ENCODE assay signal across 8 cellular contexts in the genomic region with DNA sequence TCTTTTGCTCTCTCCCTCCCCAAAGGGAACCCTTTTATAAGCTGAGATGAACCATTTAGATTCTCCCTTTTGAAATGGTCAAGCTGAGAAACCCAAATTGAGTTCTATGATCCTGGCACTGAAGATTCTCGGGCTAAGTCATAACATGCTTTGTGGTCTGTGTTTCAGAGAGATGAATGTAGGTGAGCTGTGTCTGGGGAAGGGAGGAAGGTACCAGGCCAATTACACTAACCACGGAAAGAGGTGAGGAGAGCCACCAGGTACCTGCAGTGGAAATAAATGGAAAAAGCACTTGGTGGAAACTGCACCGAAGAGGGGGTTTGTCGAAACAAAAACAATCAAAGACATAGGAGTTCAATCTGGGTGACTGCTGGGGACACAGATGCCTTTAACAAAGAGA. TPM values are rescaled to one million over a fixed set of nuclear protein-coding genes. Genes with fewer than 3 reads are reported as not detected.
DNase-seq lines count a peak whose midpoint lies in the region; ATAC-seq and TF ChIP-seq lines count a peak whose summit lies in the region.

No MANE protein-coding gene starts in this region.

- no peaks in the 10 kb centered on the region for H3F3A ChIP-seq in PC-3 (ENCODE audit: low read length, unreplicated experiment)

- H3K9ac ChIP-seq in PC-3 (ENCODE audit: low read length), result no peak overlapping the region

- H3K27me3 ChIP-seq in PC-3 (ENCODE audit: low read length) (no peaks in the 10 kb centered on the region), thyroid gland (no peaks in the 10 kb centered on the region)
- no peaks in the 10 kb centered on the region for H3K27me3 ChIP-seq in effector memory CD4-positive, alpha-beta T cell (replicated peaks; ENCODE audit: control insufficient read depth, insufficient read depth, low read length, poor library complexity, severe bottlenecking)

- H3K9me2 ChIP-seq in PC-3 (replicated peaks; ENCODE audit: low read length), result no peaks in the 10 kb centered on the region

- H3K4me1 ChIP-seq in PC-3 (ENCODE audit: insufficient read depth, low read length), result peaks cover 33% of the 10 kb centered on the region
- peaks cover 33 to 39% of the 10 kb centered on the region in 2 donors for H3K4me1 ChIP-seq in thyroid gland
- peaks cover 25% of the 10 kb centered on the region for H3K4me1 ChIP-seq in effector memory CD4-positive, alpha-beta T cell (ENCODE audit: control insufficient read depth, insufficient read depth, low read length, poor library complexity, severe bottlenecking)

- in situ Hi-C loops in G401 (cut with HindIII; ENCODE audit: low sequenced_read_pairs), result no loop called here

- no peak for TF ChIP-seq POLR2A in thyroid gland (IDR thresholded peaks at IDR 0.05)

- H3K4me3 Mint-ChIP-seq in activated CD4-positive, alpha-beta T cell treated with anti-CD3 and anti-CD28 coated beads, Interleukin-2, amount 10 ng/mL, durations not matched to agents 24 days and 14 days, result peak overlapping the region; percentile 51
- peak overlapping the region; percentile 27 to 97 (median 72) for H3K4me3 Mint-ChIP-seq in immature natural killer cell

- peaks cover 40% of the 10 kb centered on the region for H3K79me2 ChIP-seq in PC-3 (ENCODE audit: low read length)

- CTCF ChIA-PET in PC-3 (lab: Charles Lee), result no interaction called here

- peak overlapping the region; percentile 90; the same call in 1 of the 2 replicates for H3K4me3 ChIP-seq in PC-3 (ENCODE audit: low read length)
- H3K4me3 ChIP-seq in thyroid gland (replicated peaks in 1 of 3), result no peak overlapping the region
- no peak overlapping the region for H3K4me3 ChIP-seq in effector memory CD4-positive, alpha-beta T cell (ENCODE audit: insufficient read depth, low read depth, low read length, poor library complexity, severe bottlenecking)

- H3K36me3 ChIP-seq in PC-3 (ENCODE audit: low read depth, low read length), result peaks cover 16% of the 10 kb centered on the region
- H3K36me3 ChIP-seq in thyroid gland, result no peaks in the 10 kb centered on the region
- peaks cover 5% of the 10 kb centered on the region for H3K36me3 ChIP-seq in effector memory CD4-positive, alpha-beta T cell (ENCODE audit: control insufficient read depth, insufficient read depth, low read length)

- intact Hi-C loops in activated CD4-positive, alpha-beta T cell treated with anti-CD3 and anti-CD28 coated beads, Interleukin-2, amount 10 ng/mL, durations not matched to agents 24 days and 14 days (cut with micrococcal nuclease), result loop anchor here (5.0 kb wide), 5 partner anchors 74 to 1086 kb away; a partner anchor contains a TSS
- intact Hi-C loops in PC-3 (cut with micrococcal nuclease), result loop anchor here (5.0 kb wide), 1 partner anchor 194 kb away; no protein-coding TSS in a partner anchor
- intact Hi-C loops in thyroid gland (cut with DNase I), result no loop called here

- DNase-seq in activated CD4-positive, alpha-beta T cell treated with anti-CD3 and anti-CD28 coated beads, Interleukin-2, amount 10 ng/mL, durations not matched to agents 24 days and 14 days, result peak; percentile 75
- DNase-seq in activated CD4-positive, alpha-beta T cell treated with anti-CD3 and anti-CD28 coated beads, Interleukin-2, amount 50 U/mL, for 4 hours, result no peak
- DNase-seq in PC-3 (no peak), immature natural killer cell (no peak), thyroid gland (no peak), G401 (ENCODE audit: low spot score) (no peak)
- no peak for DNase-seq in effector memory CD4-positive, alpha-beta T cell

- peak overlapping the region; percentile 70 for H3K27ac Mint-ChIP-seq in activated CD4-positive, alpha-beta T cell treated with anti-CD3 and anti-CD28 coated beads, Interleukin-2, amount 10 ng/mL, durations not matched to agents 24 days and 14 days
- H3K27ac Mint-ChIP-seq in immature natural killer cell, result peak overlapping the region; percentile 45 to 96 (median 82)

- no peaks in the 10 kb centered on the region for H3K9me3 ChIP-seq in PC-3 (ENCODE audit: low read length)
- H3K9me3 ChIP-seq in thyroid gland, result no peaks in the 10 kb centered on the region
- no peaks in the 10 kb centered on the region for H3K9me3 ChIP-seq in effector memory CD4-positive, alpha-beta T cell (ENCODE audit: control insufficient read depth, low read length)

- peaks cover 7% of the 10 kb centered on the region; the same call in 1 of the 2 replicates for H4K20me1 ChIP-seq in PC-3 (ENCODE audit: low read length)

- H3K36me3 Mint-ChIP-seq in activated CD4-positive, alpha-beta T cell treated with anti-CD3 and anti-CD28 coated beads, Interleukin-2, amount 10 ng/mL, durations not matched to agents 24 days and 14 days (ENCODE audit: low read depth), result peaks cover 23% of the 10 kb centered on the region
- H3K36me3 Mint-ChIP-seq in immature natural killer cell, result peaks cover 0 to 9% (median 6%) of the 10 kb centered on the region in 3 donors

- no TSS peak for BruUV-seq in PC-3 (replicated peaks; lab: Mats Ljungman, UMichigan)

- POLR2A ChIA-PET in PC-3 (lab: Charles Lee; ENCODE audit: unreplicated experiment), result no interaction called here

- H3K27me3 Mint-ChIP-seq in activated CD4-positive, alpha-beta T cell treated with anti-CD3 and anti-CD28 coated beads, Interleukin-2, amount 10 ng/mL, durations not matched to agents 24 days and 14 days, result no peaks in the 10 kb centered on the region
- H3K27me3 Mint-ChIP-seq in immature natural killer cell (ENCODE audit: low read depth in 3 of 3), result peaks cover 6 to 19% (median 10%) of the 10 kb centered on the region in 3 donors

- no peak overlapping the region for H2AFZ ChIP-seq in PC-3 (ENCODE audit: low read length)

- ATAC-seq in PC-3 (no peak), HG03108 (IDR thresholded peaks at IDR 0.05; ENCODE audit: unreplicated experiment) (no peak)

- TF ChIP-seq CTCF in PC-3 (conservative IDR thresholded peaks at IDR 0.05; ENCODE audit: low read depth, low read length) (no peak), thyroid gland (IDR thresholded peaks at IDR 0.05) (no peak)

- H3K27ac ChIP-seq in PC-3 (ENCODE audit: low read length) (no peak overlapping the region), thyroid gland (peak overlapping the region; percentile 76 to 87 (median 86))
- H3K27ac ChIP-seq in effector memory CD4-positive, alpha-beta T cell (ENCODE audit: insufficient read depth, low read length, poor library complexity, severe bottlenecking), result no peak overlapping the region

- H3K4me2 ChIP-seq in PC-3 (ENCODE audit: low read length), result peak overlapping the region; percentile 78; the same call in 1 of the 2 replicates

- WGBS in thyroid gland, 2 donors, result 85% methylated on average over 4 of the region's 4 CpGs

- H3K9me3 Mint-ChIP-seq in activated CD4-positive, alpha-beta T cell treated with anti-CD3 and anti-CD28 coated beads, Interleukin-2, amount 10 ng/mL, durations not matched to agents 24 days and 14 days, result no peaks in the 10 kb centered on the region
- H3K9me3 Mint-ChIP-seq in immature natural killer cell, result no peaks in the 10 kb centered on the region

- H3K4me1 Mint-ChIP-seq in activated CD4-positive, alpha-beta T cell treated with anti-CD3 and anti-CD28 coated beads, Interleukin-2, amount 10 ng/mL, durations not matched to agents 24 days and 14 days, result peaks cover 57% of the 10 kb centered on the region
- peaks cover 48 to 54% of the 10 kb centered on the region in 2 donors for H3K4me1 Mint-ChIP-seq in immature natural killer cell

RNA-seq across cellular contexts. Expression of a gene that starts 1.0 kb away (rescaled TPM):
- 37.3 and 37.4 TPM in 2 replicates for total RNA-seq in activated CD4-positive, alpha-beta T cell treated with anti-CD3 and anti-CD28 coated beads, Interleukin-2, amount 10 ng/mL, durations not matched to agents 24 days and 14 days
- total RNA-seq in PC-3 (2014; rRNA removed), result 22.4 and 24.8 TPM in 2 replicates
- 10 to 100 TPM; 25.3 to 39.6 (median 36.4) TPM for polyA plus RNA-seq in immature natural killer cell
- 10 to 100 TPM; 18.4 to 27.1 (median 25.3) TPM for total RNA-seq in thyroid gland
- total RNA-seq in G401 (2014; rRNA removed; shearing (Covaris generic)), result 67.1 and 97.6 TPM in 2 replicates

RNA-seq across cellular contexts. Expression of a gene that starts 11.1 kb away (rescaled TPM):
- 25.3 and 27.8 TPM in 2 replicates for total RNA-seq in activated CD4-positive, alpha-beta T cell treated with anti-CD3 and anti-CD28 coated beads, Interleukin-2, amount 10 ng/mL, durations not matched to agents 24 days and 14 days
- total RNA-seq in PC-3 (2014; rRNA removed), result 44.9 and 47.7 TPM in 2 replicates
- polyA plus RNA-seq in immature natural killer cell, result 10 to 100 TPM; 39.3 to 58.8 (median 51.0) TPM
- 10 to 100 TPM; 49.4 to 87.7 (median 59.6) TPM for total RNA-seq in thyroid gland
- 84.2 and 108 TPM in 2 replicates for total RNA-seq in G401 (2014; rRNA removed; shearing (Covaris generic))

Comparison
In these comparisons a context has a peak if more than half of its experiments do, and no peak if none do; other contexts are left out.
1. H3K27ac ChIP-seq: peak in thyroid gland (3 of 3); none in PC-3 (single experiment) and effector memory CD4-positive, alpha-beta T cell (single experiment).